In the genomic region with DNA sequence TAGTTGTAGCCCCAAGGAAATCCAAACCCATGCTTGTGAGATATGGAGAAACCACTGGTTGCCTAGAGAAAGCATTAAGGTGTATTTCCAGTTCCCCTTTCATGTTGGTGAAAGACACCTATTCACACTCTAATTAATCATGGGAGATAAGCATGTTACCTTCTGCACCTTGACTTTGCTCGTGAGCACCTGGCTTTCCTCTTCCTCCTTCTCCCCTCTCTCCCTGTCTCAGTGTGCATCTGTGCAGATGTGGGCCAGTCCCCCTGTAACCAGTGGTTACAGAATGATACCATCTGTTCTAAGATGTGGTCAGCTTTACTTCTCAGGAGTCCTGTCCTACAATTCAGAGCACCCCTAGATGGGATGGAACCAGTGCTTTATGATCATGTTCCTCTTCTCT, we compare ENCODE assay signal across 19 cellular contexts.
A peak's percentile ranks its signal among the peaks of the same experiment; 100 is the strongest.
DNase-seq lines count a peak whose midpoint lies in the region; ATAC-seq and TF ChIP-seq lines count a peak whose summit lies in the region.
"Had no signal": no experiment of that assay in that cellular context is flagged by ENCODE, and none has a peak within 500 bp of the region (broad histone marks: within the 10 kb centered on the region; RNA-seq: fewer than 3 reads in every experiment).

No MANE protein-coding gene starts in this region.

- TF ChIP-seq POLR2A in right lobe of liver (IDR thresholded peaks at IDR 0.05): no peak

- H3K4me3 ChIP-seq in right lobe of liver: no peak overlapping the region
- H3K4me3 ChIP-seq: K562, prostate gland had no signal

- H3K9me3 ChIP-seq in right lobe of liver: no peaks in the 10 kb centered on the region
- H3K9me3 ChIP-seq: prostate gland had no signal

- ATAC-seq in GM19438 (IDR thresholded peaks at IDR 0.05; ENCODE audit: low read depth, unreplicated experiment) (peak; percentile 71), HG02623 (IDR thresholded peaks at IDR 0.05; ENCODE audit: unreplicated experiment) (peak; percentile 54), HG03432 (IDR thresholded peaks at IDR 0.05; ENCODE audit: unreplicated experiment) (peak; percentile 72), right lobe of liver (no peak), HG03571 (IDR thresholded peaks at IDR 0.05; ENCODE audit: unreplicated experiment) (no peak)
- ATAC-seq: activated T-cell treated with anti-CD3 and anti-CD28 coated beads, Interleukin-2, amount 50 U/mL, for 72 hours; esophagus mucosa; K562; Panc1; T-cell had no signal

- H3K4me1 ChIP-seq in right lobe of liver: peaks cover 0 to 4% (median 0%) of the 10 kb centered on the region in 4 donors
- H3K4me1 ChIP-seq: prostate gland had no signal

- no peak overlapping the region for H3K27ac ChIP-seq in right lobe of liver
- H3K27ac ChIP-seq: prostate gland had no signal

- DNase-seq in GM13977 (ENCODE audit: low spot score) (peak; percentile 52), right lobe of liver (no peak), MV-4-11 (lab: John Stamatoyannopoulos, UW) (no peak)
- DNase-seq in effector CD8-positive, alpha-beta T cell (lab: John Stamatoyannopoulos, UW): no peak
- DNase-seq: activated CD4-positive, alpha-beta T cell treated with anti-CD3 and anti-CD28 coated beads for 1 hour; activated T-cell treated with anti-CD3 and anti-CD28 coated beads, Interleukin-2, amount 50 U/mL, for 72 hours; amygdala; hippocampal formation; NCI-H1417 treated with DMSO at 0.1 percent for 48 hours; NCI-H446 treated with DMSO at 0.1 percent for 48 hours; T-cell had no signal

- in situ Hi-C loops in GM13977 (cut with MboI; ENCODE audit: low pct_unique_long_range_greater_than_20kb, low sequenced_read_pairs, unreplicated experiment): no loop called here

- H3K27me3 ChIP-seq in right lobe of liver: no peaks in the 10 kb centered on the region

- no peak for TF ChIP-seq CTCF in GM13977 (IDR thresholded peaks at IDR 0.05; ENCODE audit: extremely low read depth, insufficient read depth, missing control alignments)
- TF ChIP-seq CTCF in right lobe of liver (IDR thresholded peaks at IDR 0.05): no peak

- WGBS in right lobe of liver (ENCODE audit: insufficient coverage, low coverage, low lambda C conversion rate, missing lambda C conversion rate): 83% methylated on average over 1 of the region's 1 CpG

- intact Hi-C loops in right lobe of liver (cut with DNase I): no loop called here

- no peaks in the 10 kb centered on the region for H3K36me3 ChIP-seq in right lobe of liver
- H3K36me3 ChIP-seq: prostate gland had no signal

Comparison
In these comparisons a context has a peak if more than half of its experiments do, and no peak if none do; other contexts are left out.
1. ATAC-seq: peak in GM19438 (single experiment), HG02623 (single experiment) and HG03432 (single experiment); none in right lobe of liver (0 of 4) and HG03571 (single experiment).